Comparison of ENCODE assay signal across 17 cellular contexts in the genomic region with DNA sequence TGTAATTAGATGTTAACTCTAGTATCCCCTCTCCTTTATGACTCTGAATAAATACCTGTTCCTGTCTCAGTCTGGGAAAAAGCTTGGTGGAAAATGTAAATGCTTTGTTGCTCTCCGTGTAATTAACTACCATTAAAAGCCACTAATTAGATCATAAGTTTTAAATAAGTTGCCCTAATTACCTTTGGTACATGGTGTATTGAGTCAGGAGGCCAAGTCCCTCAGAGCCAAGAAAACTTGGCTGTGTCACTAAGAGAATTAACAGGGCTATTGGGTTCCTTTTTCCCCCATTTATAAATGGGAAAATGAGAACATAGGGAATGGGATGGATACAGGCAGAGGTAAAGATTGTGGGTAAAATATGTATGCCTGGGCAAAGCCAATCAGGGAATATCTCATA.
"Had no signal": no experiment of that assay in that cellular context is flagged by ENCODE, and none has a peak within 500 bp of the region (broad histone marks: within the 10 kb centered on the region; RNA-seq: fewer than 3 reads in every experiment).

No MANE protein-coding gene starts in this region.

- DNase-seq: colonic mucosa; effector CD4-positive, alpha-beta T cell; endodermal cell; erythroblast; foreskin keratinocyte; left colon; left ventricle myocardium superior; mesenchymal stem cell; midbrain; occipital lobe; pancreas; right lobe of liver; stimulated activated CD4-positive, alpha-beta T cell treated with anti-CD3 and anti-CD28 coated beads, Interleukin-4, amount 100 ng/mL, for 4 hours; stimulated activated naive B cell treated with anti-CD40 and anti-IgM and Interleukin-4, amounts not matched to agents 10 μg/mL and 1 μg/mL and 100 μg/mL, for 72 hours; stimulated activated naive CD8-positive, alpha-beta T cell treated with anti-CD3 and anti-CD28 coated beads, Interleukin-15, amount 100 ng/mL, for 72 hours; transverse colon had no signal

- ATAC-seq: foreskin keratinocyte; left colon; left ventricle myocardium superior; natural killer cell treated with Interleukin-12 subunit alpha and Interleukin-12 subunit beta and Interleukin-15 and Interleukin-18, amount 100 ng/mL, for 72 hours; pancreas; right lobe of liver; stimulated activated naive B cell treated with anti-CD40 and anti-IgM and Interleukin-4, amounts not matched to agents 10 μg/mL and 1 μg/mL and 100 μg/mL, for 72 hours; stimulated activated naive CD8-positive, alpha-beta T cell treated with anti-CD3 and anti-CD28 coated beads, Interleukin-15, amount 100 ng/mL, for 72 hours had no signal

- H3K27me3 Mint-ChIP-seq: natural killer cell treated with Interleukin-12 subunit alpha and Interleukin-12 subunit beta and Interleukin-15 and Interleukin-18, amount 100 ng/mL, for 72 hours; stimulated activated naive B cell treated with anti-CD40 and anti-IgM and Interleukin-4, amounts not matched to agents 10 μg/mL and 1 μg/mL and 100 μg/mL, for 72 hours; stimulated activated naive CD8-positive, alpha-beta T cell treated with anti-CD3 and anti-CD28 coated beads, Interleukin-15, amount 100 ng/mL, for 72 hours had no signal

- H3K36me3 Mint-ChIP-seq: natural killer cell treated with Interleukin-12 subunit alpha and Interleukin-12 subunit beta and Interleukin-15 and Interleukin-18, amount 100 ng/mL, for 72 hours; stimulated activated naive B cell treated with anti-CD40 and anti-IgM and Interleukin-4, amounts not matched to agents 10 μg/mL and 1 μg/mL and 100 μg/mL, for 72 hours had no signal

- H3K4me3 Mint-ChIP-seq: endodermal cell; natural killer cell treated with Interleukin-12 subunit alpha and Interleukin-12 subunit beta and Interleukin-15 and Interleukin-18, amount 100 ng/mL, for 72 hours; stimulated activated naive B cell treated with anti-CD40 and anti-IgM and Interleukin-4, amounts not matched to agents 10 μg/mL and 1 μg/mL and 100 μg/mL, for 72 hours; stimulated activated naive CD8-positive, alpha-beta T cell treated with anti-CD3 and anti-CD28 coated beads, Interleukin-15, amount 100 ng/mL, for 72 hours had no signal

- H3K9me3 Mint-ChIP-seq: endodermal cell; stimulated activated naive B cell treated with anti-CD40 and anti-IgM and Interleukin-4, amounts not matched to agents 10 μg/mL and 1 μg/mL and 100 μg/mL, for 72 hours had no signal

- H3K27ac Mint-ChIP-seq: endodermal cell; natural killer cell treated with Interleukin-12 subunit alpha and Interleukin-12 subunit beta and Interleukin-15 and Interleukin-18, amount 100 ng/mL, for 72 hours; stimulated activated naive B cell treated with anti-CD40 and anti-IgM and Interleukin-4, amounts not matched to agents 10 μg/mL and 1 μg/mL and 100 μg/mL, for 72 hours; stimulated activated naive CD8-positive, alpha-beta T cell treated with anti-CD3 and anti-CD28 coated beads, Interleukin-15, amount 100 ng/mL, for 72 hours had no signal

- H3K4me1 Mint-ChIP-seq: endodermal cell; stimulated activated naive B cell treated with anti-CD40 and anti-IgM and Interleukin-4, amounts not matched to agents 10 μg/mL and 1 μg/mL and 100 μg/mL, for 72 hours; stimulated activated naive CD8-positive, alpha-beta T cell treated with anti-CD3 and anti-CD28 coated beads, Interleukin-15, amount 100 ng/mL, for 72 hours had no signal
